In the genomic region with DNA sequence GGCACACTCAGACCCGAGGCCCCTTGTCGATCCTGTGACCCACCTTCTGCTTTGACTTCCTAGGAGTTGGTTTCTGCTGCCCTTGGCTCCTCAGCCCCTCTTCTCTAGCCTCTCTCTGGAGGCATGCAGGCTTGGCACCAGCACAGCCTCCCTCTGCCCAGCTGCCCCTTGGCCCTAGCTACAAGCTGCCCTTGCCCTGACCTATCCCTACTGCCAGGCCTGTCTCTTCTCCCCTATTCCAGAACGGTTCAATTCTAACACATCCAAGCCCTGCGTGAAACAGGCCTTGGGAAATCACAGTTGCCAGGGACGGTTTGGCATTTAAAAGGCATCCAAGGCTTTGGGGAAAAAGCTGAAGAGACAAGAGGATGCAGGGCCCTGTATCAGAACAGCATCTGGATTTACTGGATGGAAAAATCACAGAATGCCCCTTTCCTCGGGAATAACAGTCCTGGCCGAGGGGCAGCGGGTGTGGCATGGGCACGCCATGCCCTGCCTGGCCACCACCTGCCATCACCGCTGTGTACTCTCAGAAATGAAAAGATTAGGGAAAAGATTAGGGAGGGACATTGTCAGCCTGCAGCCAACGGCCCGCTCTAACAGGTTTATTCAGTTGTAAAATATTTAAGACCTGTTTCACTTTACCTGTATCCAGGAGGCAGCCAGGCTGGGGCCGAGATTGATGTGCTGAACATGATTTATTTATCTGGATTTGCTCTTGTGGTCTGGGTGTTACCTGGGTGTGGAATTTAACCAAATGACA, we compare ENCODE assay signal across 11 cellular contexts. TPM values are rescaled to one million over a fixed set of nuclear protein-coding genes. Genes with fewer than 3 reads are reported as not detected.
A peak's percentile ranks its signal among the peaks of the same experiment; 100 is the strongest.
DNase-seq lines count a peak whose midpoint lies in the region; ATAC-seq and TF ChIP-seq lines count a peak whose summit lies in the region.
"Had no signal": no experiment of that assay in that cellular context is flagged by ENCODE, and none has a peak within 500 bp of the region (broad histone marks: within the 10 kb centered on the region; RNA-seq: fewer than 3 reads in every experiment).

No MANE protein-coding gene starts in this region.

- TF ChIP-seq CTCF in SK-N-SH (IDR thresholded peaks at IDR 0.05) (no peak), MCF 10A (IDR thresholded peaks at IDR 0.05; ENCODE audit: unreplicated experiment) (no peak)

- no peak for DNase-seq in SK-N-SH
- no peak for DNase-seq in MCF 10A (ENCODE audit: unreplicated experiment)
- peak; percentile 67 for DNase-seq in medulla oblongata (ENCODE audit: extremely low spot score)
- DNase-seq in cerebellar nuclear complex (lab: John Stamatoyannopoulos, UW): no peak
- no peak for DNase-seq in posterior vena cava (ENCODE audit: low spot score)
- DNase-seq: NCI-H1930 had no signal

- H3K27me3 ChIP-seq in SK-N-SH (ENCODE audit: insufficient read depth) (no peaks in the 10 kb centered on the region), subcutaneous abdominal adipose tissue (ENCODE audit: control insufficient read depth in 5 of 5, insufficient read depth in 4 of 5, low read length in 5 of 5) (no peaks in the 10 kb centered on the region)

- H3K4me3 ChIP-seq in SK-N-SH (ENCODE audit: low read depth in 2 of 2, low read length in 1 of 2): no peak overlapping the region
- no peak overlapping the region for H3K4me3 ChIP-seq in subcutaneous abdominal adipose tissue (ENCODE audit: low read depth in 1 of 5, low read length in 5 of 5)
- H3K4me3 ChIP-seq: A549, SK-N-MC had no signal

- intact Hi-C loops in MCF 10A (cut with micrococcal nuclease): no loop called here
- intact Hi-C loops in posterior vena cava (cut with DNase I): no loop called here

- peak overlapping the region; percentile 1 for H3K4me3 Mint-ChIP-seq in MCF 10A (ENCODE audit: unreplicated experiment)

- H3K36me3 ChIP-seq in SK-N-SH (replicated peaks in 1 of 2; ENCODE audit: control insufficient read depth in 1 of 2, insufficient read depth in 2 of 2, low read length in 1 of 2): no peaks in the 10 kb centered on the region
- no peaks in the 10 kb centered on the region for H3K36me3 ChIP-seq in subcutaneous abdominal adipose tissue (ENCODE audit: control insufficient read depth in 5 of 5, insufficient read depth in 5 of 5, low read length in 5 of 5)

- no peak overlapping the region for H2AFZ ChIP-seq in SK-N-SH (ENCODE audit: low read depth)

- TF ChIP-seq EP300 in SK-N-SH (IDR thresholded peaks at IDR 0.05; ENCODE audit: borderline replicate concordance in 1 of 2, low read depth in 1 of 2, low read length in 1 of 2): no peak

- H3K27me3 Mint-ChIP-seq in MCF 10A (ENCODE audit: insufficient read depth, unreplicated experiment): no peaks in the 10 kb centered on the region

- CTCF ChIA-PET in SK-N-SH (lab: Yijun Ruan, JAX) (interaction anchor here (1.6 kb wide), 1 partner anchor 115 kb away, joined by 5 read pairs; no protein-coding TSS in a partner anchor), MCF 10A (lab: Yijun Ruan, JAX) (interaction anchor here (0.7 kb wide), 1 partner anchor 25 kb away, joined by 4 read pairs; no protein-coding TSS in a partner anchor)

- H3K9ac ChIP-seq in SK-N-SH (no peak overlapping the region), subcutaneous abdominal adipose tissue (ENCODE audit: low read length in 5 of 5) (peak overlapping the region in 3 of 5 donors; percentile 15 to 98 (median 43))

- peak overlapping the region; percentile 72 to 95; a peak in 3 of 4 replicates for H3K27ac ChIP-seq in SK-N-SH (ENCODE audit: low read depth in 2 of 2, low read length in 1 of 2)
- H3K27ac ChIP-seq in subcutaneous abdominal adipose tissue (ENCODE audit: low read depth, low read length): peak overlapping the region; percentile 99
- H3K27ac ChIP-seq: SK-N-MC had no signal

- H3K36me3 Mint-ChIP-seq in MCF 10A (ENCODE audit: insufficient read depth, unreplicated experiment): peaks cover 6% of the 10 kb centered on the region

- peaks cover 15% of the 10 kb centered on the region for H3F3A ChIP-seq in SK-N-SH (replicated peaks; ENCODE audit: insufficient read depth)

- peaks cover 37% of the 10 kb centered on the region for H4K20me1 ChIP-seq in SK-N-SH (ENCODE audit: insufficient read depth)

- POLR2A ChIA-PET in SK-N-SH (lab: Yijun Ruan, JAX) (interaction anchor here (0.8 kb wide), 1 partner anchor 10 kb away, joined by 3 read pairs; no protein-coding TSS in a partner anchor), MCF 10A (lab: Yijun Ruan, JAX) (no interaction called here)

- peak overlapping the region; percentile 97 for H3K27ac Mint-ChIP-seq in MCF 10A (ENCODE audit: low read depth, unreplicated experiment)

- H3K9me3 ChIP-seq in SK-N-SH (no peaks in the 10 kb centered on the region), subcutaneous abdominal adipose tissue (ENCODE audit: control insufficient read depth in 5 of 5, low read length in 5 of 5) (no peaks in the 10 kb centered on the region)
- H3K9me3 ChIP-seq: A549 had no signal

- ATAC-seq in SK-N-SH treated with all-trans-retinoic acid at 6 μM for 48 hours: no peak
- no peak for ATAC-seq in HG02571 (IDR thresholded peaks at IDR 0.05; ENCODE audit: unreplicated experiment)
- ATAC-seq: A549 had no signal

- no peaks in the 10 kb centered on the region for H3K9me3 Mint-ChIP-seq in MCF 10A (ENCODE audit: unreplicated experiment)

- no peaks in the 10 kb centered on the region for H3K9me2 ChIP-seq in SK-N-SH

- 89% methylated on average over 13 of the region's 13 CpGs for WGBS in SK-N-SH (ENCODE audit: low lambda C conversion rate)

- TF ChIP-seq RAD21 in SK-N-SH (IDR thresholded peaks at IDR 0.05; ENCODE audit: low read length): no peak

- peaks cover 43% of the 10 kb centered on the region for H3K4me1 Mint-ChIP-seq in MCF 10A (ENCODE audit: insufficient read depth, unreplicated experiment)

- BruUV-seq in MCF 10A (replicated peaks; lab: Mats Ljungman, UMichigan): no TSS peak

- peaks cover 96% of the 10 kb centered on the region for H3K79me2 ChIP-seq in SK-N-SH (ENCODE audit: insufficient read depth)

- no peak overlapping the region for H3K4me2 ChIP-seq in SK-N-SH
- H3K4me2 ChIP-seq: A549 had no signal

- H3K4me1 ChIP-seq in SK-N-SH (ENCODE audit: control insufficient read depth in 1 of 2, insufficient read depth in 2 of 2, low read depth in 1 of 2, low read length in 1 of 2) (peaks cover 65 to 78% of the 10 kb centered on the region in 2 experiments), subcutaneous abdominal adipose tissue (ENCODE audit: control insufficient read depth in 5 of 5, insufficient read depth in 5 of 5, low read length in 5 of 5) (peaks cover 14 to 87% (median 81%) of the 10 kb centered on the region in 5 donors)

TF ChIP-seq in SK-N-SH, 30 proteins besides CTCF, POLR2A, EP300 and RAD21 (continues in another document):
- TF ChIP-seq POLR2AphosphoS5 (IDR thresholded peaks at IDR 0.05; ENCODE audit: low read depth, low read length) (no peak), SIN3A (IDR thresholded peaks at IDR 0.05; ENCODE audit: borderline replicate concordance, low read depth, low read length) (no peak), YY1 (IDR thresholded peaks at IDR 0.05; ENCODE audit: low read depth) (no peak)

TF ChIP-seq in SK-N-SH treated with all-trans-retinoic acid at 6 μM for 48 hours, 23 proteins besides CTCF, POLR2A, EP300 and RAD21 (continues in another document):
- TF ChIP-seq, protein P1, sequence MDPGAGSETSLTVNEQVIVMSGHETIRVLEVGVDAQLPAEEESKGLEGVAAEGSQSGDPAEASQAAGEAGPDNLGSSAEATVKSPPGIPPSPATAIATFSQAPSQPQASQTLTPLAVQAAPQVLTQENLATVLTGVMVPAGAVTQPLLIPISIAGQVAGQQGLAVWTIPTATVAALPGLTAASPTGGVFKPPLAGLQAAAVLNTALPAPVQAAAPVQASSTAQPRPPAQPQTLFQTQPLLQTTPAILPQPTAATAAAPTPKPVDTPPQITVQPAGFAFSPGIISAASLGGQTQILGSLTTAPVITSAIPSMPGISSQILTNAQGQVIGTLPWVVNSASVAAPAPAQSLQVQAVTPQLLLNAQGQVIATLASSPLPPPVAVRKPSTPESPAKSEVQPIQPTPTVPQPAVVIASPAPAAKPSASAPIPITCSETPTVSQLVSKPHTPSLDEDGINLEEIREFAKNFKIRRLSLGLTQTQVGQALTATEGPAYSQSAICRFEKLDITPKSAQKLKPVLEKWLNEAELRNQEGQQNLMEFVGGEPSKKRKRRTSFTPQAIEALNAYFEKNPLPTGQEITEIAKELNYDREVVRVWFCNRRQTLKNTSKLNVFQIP (CRISPR knock-in tag; IDR thresholded peaks at IDR 0.05; ENCODE audit: borderline replicate concordance, low read depth): no peak
- TF ChIP-seq, protein P2, sequence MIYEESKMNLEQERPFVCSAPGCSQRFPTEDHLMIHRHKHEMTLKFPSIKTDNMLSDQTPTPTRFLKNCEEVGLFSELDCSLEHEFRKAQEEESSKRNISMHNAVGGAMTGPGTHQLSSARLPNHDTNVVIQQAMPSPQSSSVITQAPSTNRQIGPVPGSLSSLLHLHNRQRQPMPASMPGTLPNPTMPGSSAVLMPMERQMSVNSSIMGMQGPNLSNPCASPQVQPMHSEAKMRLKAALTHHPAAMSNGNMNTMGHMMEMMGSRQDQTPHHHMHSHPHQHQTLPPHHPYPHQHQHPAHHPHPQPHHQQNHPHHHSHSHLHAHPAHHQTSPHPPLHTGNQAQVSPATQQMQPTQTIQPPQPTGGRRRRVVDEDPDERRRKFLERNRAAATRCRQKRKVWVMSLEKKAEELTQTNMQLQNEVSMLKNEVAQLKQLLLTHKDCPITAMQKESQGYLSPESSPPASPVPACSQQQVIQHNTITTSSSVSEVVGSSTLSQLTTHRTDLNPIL (CRISPR knock-in tag; IDR thresholded peaks at IDR 0.05; ENCODE audit: low read depth): no peak
- TF ChIP-seq PPARA (CRISPR knock-in tag; IDR thresholded peaks at IDR 0.05; ENCODE audit: borderline replicate concordance): no peak
- TF ChIP-seq ZNF8 (CRISPR knock-in tag; IDR thresholded peaks at IDR 0.05): no peak
- no peak for TF ChIP-seq ESRRG (CRISPR knock-in tag; IDR thresholded peaks at IDR 0.05)

RNA-seq across cellular contexts. Expression of a gene that starts 15.8 kb away (rescaled TPM):
- polyA plus RNA-seq in SK-N-SH (2012; rRNA removed): 2.6 and 4.7 TPM in 2 replicates
- polyA plus RNA-seq in SK-N-SH (2012; cell fraction: cytosol; rRNA removed): 3.4 and 3.9 TPM in 2 replicates
- polyA plus RNA-seq in SK-N-SH (2012; cell fraction: nucleus; rRNA removed): 16.7 and 20.0 TPM in 2 replicates
- total RNA-seq in MCF 10A (2022) (30.4 and 34.6 TPM in 2 replicates), posterior vena cava (10 to 100 TPM; 25.6 to 36.5 TPM)
